ENCODE assay signal across 8 cellular contexts in genomic region chr7:27774717-27775328, GRCh38. TPM values are rescaled to one million over a fixed set of nuclear protein-coding genes. Genes with fewer than 3 reads are reported as not detected.
DNase-seq lines count a peak whose midpoint lies in the region; ATAC-seq and TF ChIP-seq lines count a peak whose summit lies in the region.

No MANE protein-coding gene starts in this region.

- no peak for TF ChIP-seq POLR2A in NB4 (IDR thresholded peaks at IDR 0.05; ENCODE audit: extremely low read depth, insufficient read length)
- no peak for TF ChIP-seq POLR2A in ovary (IDR thresholded peaks at IDR 0.05)

- H3K9me3 Mint-ChIP-seq in endodermal cell, result no peaks in the 10 kb centered on the region
- no peaks in the 10 kb centered on the region for H3K9me3 Mint-ChIP-seq in activated T-helper 1 cell treated with anti-CD3 and anti-CD28 coated beads, Interleukin-12 subunit alpha, Interleukin-12 subunit beta, Interleukin-2, Interleukin-4 antibody, amounts not matched to agents 30 ng/mL and 10 ng/mL and 1 ng/mL, durations not matched to agents 14 hours and 24 hours and 36 hours
- H3K9me3 Mint-ChIP-seq in activated naive CD4-positive, alpha-beta T cell treated with anti-CD3 and anti-CD28 coated beads for 36 hours, result no peaks in the 10 kb centered on the region

- no peak for TF ChIP-seq EP300 in ovary (IDR thresholded peaks at IDR 0.05)

- H3K9ac ChIP-seq in endodermal cell (ENCODE audit: extremely low read depth, low read length, poor library complexity, severe bottlenecking), result no peak overlapping the region

- peaks cover 9% of the 10 kb centered on the region for H3K4me1 Mint-ChIP-seq in endodermal cell
- H3K4me1 Mint-ChIP-seq in activated T-helper 1 cell treated with anti-CD3 and anti-CD28 coated beads, Interleukin-12 subunit alpha, Interleukin-12 subunit beta, Interleukin-2, Interleukin-4 antibody, amounts not matched to agents 30 ng/mL and 10 ng/mL and 1 ng/mL, durations not matched to agents 14 hours and 24 hours and 36 hours (ENCODE audit: low read depth), result no peaks in the 10 kb centered on the region
- peaks cover 21% of the 10 kb centered on the region for H3K4me1 Mint-ChIP-seq in activated naive CD4-positive, alpha-beta T cell treated with anti-CD3 and anti-CD28 coated beads for 36 hours (ENCODE audit: low read depth)

- TF ChIP-seq CTCF in NB4 (IDR thresholded peaks at IDR 0.05; ENCODE audit: low read depth, low read length), result peak; percentile 34
- peak; percentile 82 for TF ChIP-seq CTCF in endodermal cell (conservative IDR thresholded peaks at IDR 0.05)
- peak in 2 of 3 donors; percentile 20 to 51 for TF ChIP-seq CTCF in ovary (IDR thresholded peaks at IDR 0.05)

- intact Hi-C loops in ovary (cut with DNase I), result loop anchor here in 1 of 4 donors (10.0 kb wide), 1 partner anchor 580 kb away; no protein-coding TSS in a partner anchor
- intact Hi-C loops in activated T-helper 1 cell treated with anti-CD3 and anti-CD28 coated beads, Interleukin-12 subunit alpha, Interleukin-12 subunit beta, Interleukin-2, Interleukin-4 antibody, amounts not matched to agents 30 ng/mL and 10 ng/mL and 1 ng/mL, durations not matched to agents 14 hours and 24 hours and 36 hours (cut with micrococcal nuclease), result no loop called here
- intact Hi-C loops in activated naive CD4-positive, alpha-beta T cell treated with anti-CD3 and anti-CD28 coated beads for 36 hours (cut with micrococcal nuclease), result loop anchor here (2.0 kb wide), 2 partner anchors 112 to 578 kb away; partner anchors contain the start of gene HIBADH

- H3K9me3 ChIP-seq in endodermal cell (ENCODE audit: control insufficient read depth, low read length) (no peaks in the 10 kb centered on the region), ovary (no peaks in the 10 kb centered on the region)

- no peak overlapping the region for H3K4me3 Mint-ChIP-seq in endodermal cell
- no peak overlapping the region for H3K4me3 Mint-ChIP-seq in activated T-helper 1 cell treated with anti-CD3 and anti-CD28 coated beads, Interleukin-12 subunit alpha, Interleukin-12 subunit beta, Interleukin-2, Interleukin-4 antibody, amounts not matched to agents 30 ng/mL and 10 ng/mL and 1 ng/mL, durations not matched to agents 14 hours and 24 hours and 36 hours
- H3K4me3 Mint-ChIP-seq in activated naive CD4-positive, alpha-beta T cell treated with anti-CD3 and anti-CD28 coated beads for 36 hours, result no peak overlapping the region

- no peak for ATAC-seq in HG02588 (IDR thresholded peaks at IDR 0.05; ENCODE audit: unreplicated experiment)

- no peak overlapping the region for H3K27ac Mint-ChIP-seq in endodermal cell
- H3K27ac Mint-ChIP-seq in activated T-helper 1 cell treated with anti-CD3 and anti-CD28 coated beads, Interleukin-12 subunit alpha, Interleukin-12 subunit beta, Interleukin-2, Interleukin-4 antibody, amounts not matched to agents 30 ng/mL and 10 ng/mL and 1 ng/mL, durations not matched to agents 14 hours and 24 hours and 36 hours, result no peak overlapping the region
- no peak overlapping the region for H3K27ac Mint-ChIP-seq in activated naive CD4-positive, alpha-beta T cell treated with anti-CD3 and anti-CD28 coated beads for 36 hours

- CTCF ChIA-PET in activated naive CD4-positive, alpha-beta T cell treated with anti-CD3 and anti-CD28 coated beads for 36 hours (lab: Charles Lee), result interaction anchor here (0.6 to 2.6 kb wide), 9 partner anchors 9 to 198 kb away, joined by 3 to 14 read pairs (median 5); partner anchors contain the start of gene HIBADH

- WGBS in endodermal cell (ENCODE audit: insufficient coverage in 1 of 2, insufficient read length in 1 of 2), 2 experiments, result 57% methylated on average over 2 of the region's 2 CpGs; no CpG with 5 or more reads in 1 of the 2 experiments
- WGBS in ovary, 3 donors, result 34 to 48% (median 41%) methylated on average over 2 of the region's 2 CpGs

- no peaks in the 10 kb centered on the region for H3K27me3 Mint-ChIP-seq in endodermal cell (ENCODE audit: insufficient read depth)
- no peaks in the 10 kb centered on the region for H3K27me3 Mint-ChIP-seq in activated T-helper 1 cell treated with anti-CD3 and anti-CD28 coated beads, Interleukin-12 subunit alpha, Interleukin-12 subunit beta, Interleukin-2, Interleukin-4 antibody, amounts not matched to agents 30 ng/mL and 10 ng/mL and 1 ng/mL, durations not matched to agents 14 hours and 24 hours and 36 hours (ENCODE audit: insufficient read depth)
- H3K27me3 Mint-ChIP-seq in activated naive CD4-positive, alpha-beta T cell treated with anti-CD3 and anti-CD28 coated beads for 36 hours (ENCODE audit: low read depth), result no peaks in the 10 kb centered on the region

- peaks cover 16% of the 10 kb centered on the region for H3K36me3 Mint-ChIP-seq in endodermal cell (ENCODE audit: low read depth)
- peaks cover 13% of the 10 kb centered on the region for H3K36me3 Mint-ChIP-seq in activated T-helper 1 cell treated with anti-CD3 and anti-CD28 coated beads, Interleukin-12 subunit alpha, Interleukin-12 subunit beta, Interleukin-2, Interleukin-4 antibody, amounts not matched to agents 30 ng/mL and 10 ng/mL and 1 ng/mL, durations not matched to agents 14 hours and 24 hours and 36 hours (ENCODE audit: low read depth)
- peaks cover 16% of the 10 kb centered on the region for H3K36me3 Mint-ChIP-seq in activated naive CD4-positive, alpha-beta T cell treated with anti-CD3 and anti-CD28 coated beads for 36 hours (ENCODE audit: low read depth)

- no peak overlapping the region for H3K4me3 ChIP-seq in NB4 (ENCODE audit: low read depth, low read length)
- H3K4me3 ChIP-seq in endodermal cell (ENCODE audit: low read length), result no peak overlapping the region
- H3K4me3 ChIP-seq in ovary, result no peak overlapping the region

- DNase-seq in Daoy (ENCODE audit: low read depth) (peak; percentile 44), NB4 (ENCODE audit: low read depth) (peak; percentile 37), endodermal cell (no peak), ovary (no peak)
- DNase-seq in activated T-helper 1 cell treated with anti-CD3 and anti-CD28 coated beads, Interleukin-12 subunit alpha, Interleukin-12 subunit beta, Interleukin-2, Interleukin-4 antibody, amounts not matched to agents 30 ng/mL and 10 ng/mL and 1 ng/mL, durations not matched to agents 14 hours and 24 hours and 36 hours (ENCODE audit: low spot score), result no peak
- no peak for DNase-seq in activated T-cell treated with anti-CD3 and anti-CD28 coated beads, Interleukin-2, amount 50 U/mL, for 1 hour
- no peak for DNase-seq in activated naive CD4-positive, alpha-beta T cell treated with anti-CD3 and anti-CD28 coated beads for 36 hours

- H3K27me3 ChIP-seq in endodermal cell (ENCODE audit: control insufficient read depth, insufficient read depth, low read length, poor library complexity, severe bottlenecking) (no peaks in the 10 kb centered on the region), ovary (no peaks in the 10 kb centered on the region)

- H3K36me3 ChIP-seq in endodermal cell (ENCODE audit: control insufficient read depth, insufficient read depth, low read length) (peaks cover 33% of the 10 kb centered on the region), ovary (no peaks in the 10 kb centered on the region)

- H3K27ac ChIP-seq in endodermal cell (ENCODE audit: low read depth, low read length) (no peak overlapping the region), ovary (no peak overlapping the region)

- H3K4me1 ChIP-seq in endodermal cell (ENCODE audit: control insufficient read depth, insufficient read depth, low read length) (no peaks in the 10 kb centered on the region), ovary (ENCODE audit: insufficient read depth) (no peaks in the 10 kb centered on the region)

RNA-seq across cellular contexts. Expression of gene TAX1BP1, which starts 34.9 kb away (rescaled TPM):
- total RNA-seq in Daoy (2014; rRNA removed; shearing (Covaris generic)), result 156 and 178 TPM in 2 replicates
- total RNA-seq in endodermal cell (100 to 1,000 TPM; 100 to 114 TPM), ovary (100 to 1,000 TPM in 3 of 7 donors, 10 to 100 TPM in 4; 70.3 to 106 (median 96.9) TPM)
- polyA plus RNA-seq in endodermal cell (2013, experiment 1 of 2), result 82.4 TPM
- 89.1 TPM for polyA plus RNA-seq in endodermal cell (2013, experiment 2 of 2)
- 10 to 100 TPM; 69.3 to 83.7 TPM for polyA plus RNA-seq in ovary
- 88.6 and 90.9 TPM in 2 replicates for total RNA-seq in activated T-helper 1 cell treated with anti-CD3 and anti-CD28 coated beads, Interleukin-12 subunit alpha, Interleukin-12 subunit beta, Interleukin-2, Interleukin-4 antibody, amounts not matched to agents 30 ng/mL and 10 ng/mL and 1 ng/mL, durations not matched to agents 14 hours and 24 hours and 36 hours
- total RNA-seq in activated naive CD4-positive, alpha-beta T cell treated with anti-CD3 and anti-CD28 coated beads for 36 hours, result 10 to 100 TPM; 84.1 to 87.9 TPM

Comparison
In these comparisons a context has a peak if more than half of its experiments do, and no peak if none do; other contexts are left out.
1. DNase-seq: peak in Daoy (single experiment) and NB4 (single experiment); none in endodermal cell (single experiment), ovary (0 of 5), activated T-helper 1 cell treated with anti-CD3 and anti-CD28 coated beads, Interleukin-12 subunit alpha, Interleukin-12 subunit beta, Interleukin-2, Interleukin-4 antibody, amounts not matched to agents 30 ng/mL and 10 ng/mL and 1 ng/mL, durations not matched to agents 14 hours and 24 hours and 36 hours (single experiment), activated T-cell treated with anti-CD3 and anti-CD28 coated beads, Interleukin-2, amount 50 U/mL, for 1 hour (single experiment) and activated naive CD4-positive, alpha-beta T cell treated with anti-CD3 and anti-CD28 coated beads for 36 hours (single experiment).
2. Peak in every context shown above with its lines, with median percentiles within 50 percentile points of each other: CTCF ChIP-seq.